11 cellular contexts compared by ENCODE assay signal in the genomic region with DNA sequence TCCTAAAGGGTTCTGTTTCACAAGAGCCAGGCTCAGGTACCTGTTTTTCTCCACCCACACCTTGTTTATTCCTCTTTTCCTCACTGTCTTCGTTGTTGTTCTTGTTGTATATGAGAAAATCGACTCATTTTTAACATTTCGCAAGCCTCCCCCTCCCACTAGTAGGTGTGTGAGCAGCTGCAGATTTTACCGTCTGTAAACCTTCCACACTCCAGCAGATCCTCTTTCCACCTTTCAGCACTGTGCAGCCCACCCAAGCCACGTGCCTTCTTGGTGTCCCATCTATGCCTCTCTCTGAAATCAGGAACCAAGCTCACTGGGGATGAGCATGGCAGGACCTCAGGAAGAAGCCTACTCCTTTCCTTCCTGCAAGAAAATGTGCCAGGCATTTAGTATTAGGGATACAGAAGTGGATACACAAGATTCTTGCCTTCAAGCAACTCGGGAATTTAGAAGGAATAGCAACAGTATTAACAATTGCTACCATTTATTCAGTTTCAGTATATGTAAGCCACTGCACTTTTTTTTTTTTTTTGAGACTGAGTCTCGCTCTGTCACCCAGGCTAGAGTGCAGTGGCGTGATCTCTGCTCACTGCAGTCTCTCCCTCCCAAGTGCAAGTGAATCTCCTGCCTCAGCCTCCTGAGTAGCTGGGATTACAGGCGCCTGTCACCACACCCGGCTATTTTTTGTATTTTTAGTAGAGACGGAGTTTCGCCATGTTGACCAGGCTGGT.
DNase-seq lines count a peak whose midpoint lies in the region; ATAC-seq and TF ChIP-seq lines count a peak whose summit lies in the region.
"Had no signal": no experiment of that assay in that cellular context is flagged by ENCODE, and none has a peak within 500 bp of the region (broad histone marks: within the 10 kb centered on the region; RNA-seq: fewer than 3 reads in every experiment).

No MANE protein-coding gene starts in this region.

- peaks cover 16% of the 10 kb centered on the region for H3K36me3 Mint-ChIP-seq in activated naive CD8-positive, alpha-beta T cell treated with anti-CD3 and anti-CD28 coated beads for 36 hours
- H3K36me3 Mint-ChIP-seq in Calu3 (ENCODE audit: insufficient read depth, unreplicated experiment): no peaks in the 10 kb centered on the region

- H3K4me1 Mint-ChIP-seq in activated naive CD8-positive, alpha-beta T cell treated with anti-CD3 and anti-CD28 coated beads for 36 hours: peaks cover 43% of the 10 kb centered on the region
- no peaks in the 10 kb centered on the region for H3K4me1 Mint-ChIP-seq in Calu3 (ENCODE audit: low read depth, unreplicated experiment)

- H3K27me3 Mint-ChIP-seq in activated naive CD8-positive, alpha-beta T cell treated with anti-CD3 and anti-CD28 coated beads for 36 hours: no peaks in the 10 kb centered on the region
- H3K27me3 Mint-ChIP-seq in Calu3 (ENCODE audit: unreplicated experiment): peaks cover 59% of the 10 kb centered on the region

- peak overlapping the region; percentile 75 for H3K27ac Mint-ChIP-seq in activated naive CD8-positive, alpha-beta T cell treated with anti-CD3 and anti-CD28 coated beads for 36 hours
- H3K27ac Mint-ChIP-seq in Calu3 (ENCODE audit: unreplicated experiment): no peak overlapping the region

- peaks cover 4% of the 10 kb centered on the region for H3K9me3 Mint-ChIP-seq in activated naive CD8-positive, alpha-beta T cell treated with anti-CD3 and anti-CD28 coated beads for 36 hours
- H3K9me3 Mint-ChIP-seq in Calu3 (ENCODE audit: low read depth, unreplicated experiment): no peaks in the 10 kb centered on the region

- BruUV-seq in Calu3 (replicated peaks; lab: Mats Ljungman, UMichigan): no TSS peak

- intact Hi-C loops in Calu3 (cut with micrococcal nuclease; ENCODE audit: unreplicated experiment): no loop called here

- peak; percentile 15 for ATAC-seq in GM19035 (IDR thresholded peaks at IDR 0.05; ENCODE audit: unreplicated experiment)
- peak; percentile 19 for ATAC-seq in HG03095 (IDR thresholded peaks at IDR 0.05; ENCODE audit: unreplicated experiment)

- TF ChIP-seq CTCF in Calu3 (IDR thresholded peaks at IDR 0.05; ENCODE audit: unreplicated experiment): no peak

- DNase-seq in CD1c-positive myeloid dendritic cell (ENCODE audit: extremely low spot score) (peak; percentile 69), NCI-H524 treated with DMSO at 0.1 percent for 48 hours (lab: John Stamatoyannopoulos, UW) (no peak), NCI-H1930 (lab: John Stamatoyannopoulos, UW) (no peak), globus pallidus (ENCODE audit: low spot score) (no peak), Calu3 (no peak)
- no peak for DNase-seq in activated naive CD8-positive, alpha-beta T cell treated with anti-CD3 and anti-CD28 coated beads for 36 hours
- DNase-seq: dermis blood vessel endothelial cell, islet precursor cell, NCI-H524 had no signal

- CTCF ChIA-PET in Calu3 (lab: Charles Lee): interaction anchor here (1.2 to 1.3 kb wide), 2 partner anchors 12 to 18 kb away, joined by 3 to 4 read pairs; no protein-coding TSS in a partner anchor

- peak overlapping the region; percentile 64 for H3K4me3 Mint-ChIP-seq in activated naive CD8-positive, alpha-beta T cell treated with anti-CD3 and anti-CD28 coated beads for 36 hours
- H3K4me3 Mint-ChIP-seq in Calu3 (ENCODE audit: low read depth, unreplicated experiment): no peak overlapping the region
